In genomic region chr1:32741417-32742131, GRCh38 we compare ENCODE assay signal across 9 cellular contexts. TPM values are rescaled to one million over a fixed set of nuclear protein-coding genes. Genes with fewer than 3 reads are reported as not detected.
DNase-seq lines count a peak whose midpoint lies in the region; ATAC-seq and TF ChIP-seq lines count a peak whose summit lies in the region.
"Had no signal": no experiment of that assay in that cellular context is flagged by ENCODE, and none has a peak within 500 bp of the region (broad histone marks: within the 10 kb centered on the region; RNA-seq: fewer than 3 reads in every experiment).

No MANE protein-coding gene starts in this region.

- no peak for TF ChIP-seq EP300 in upper lobe of left lung (IDR thresholded peaks at IDR 0.05)

- peak overlapping the region; percentile 57 for H3K4me3 ChIP-seq in choroid plexus epithelial cell (ENCODE audit: low read depth, low read length)
- peak overlapping the region; percentile 75 for H3K4me3 ChIP-seq in lower leg skin (ENCODE audit: low read depth, poor library complexity, severe bottlenecking)
- peak overlapping the region; percentile 71 to 85 (median 83) for H3K4me3 ChIP-seq in upper lobe of left lung

- 0 to 1% methylated on average over 22 to 80 of the region's 98 CpGs for WGBS in lower leg skin, 2 donors
- 0 to 2% methylated on average over 10 to 19 of the region's 98 CpGs for WGBS in upper lobe of left lung, 2 donors

- no peaks in the 10 kb centered on the region for H3K27me3 ChIP-seq in upper lobe of left lung

- DNase-seq in LoVo (ENCODE audit: low spot score): peak; percentile 47
- no peak for DNase-seq in choroid plexus epithelial cell (ENCODE audit: low read depth)
- DNase-seq in lower leg skin (ENCODE audit: low spot score in 2 of 2): no peak
- DNase-seq in upper lobe of left lung: peak in 1 of 2 donors; percentile 90
- DNase-seq in amniotic stem cell (lab: John Stamatoyannopoulos, UW): no peak
- no peak for DNase-seq in NCI-H2029 treated with DMSO at 0.1 percent for 48 hours (lab: John Stamatoyannopoulos, UW)

- H3K36me3 ChIP-seq in ES-I3 (ENCODE audit: insufficient read depth, low read length) (no peaks in the 10 kb centered on the region), upper lobe of left lung (no peaks in the 10 kb centered on the region)

- H3K9me3 ChIP-seq in ES-I3 (ENCODE audit: control insufficient read depth, insufficient read depth, low read length) (no peaks in the 10 kb centered on the region), upper lobe of left lung (no peaks in the 10 kb centered on the region)

- intact Hi-C loops in lower leg skin (cut with DNase I; ENCODE audit: low total_unique reads): no loop called here

- peak overlapping the region; percentile 43 for H3K9ac ChIP-seq in ES-I3 (ENCODE audit: low read depth, low read length)

- ATAC-seq in upper lobe of left lung (ENCODE audit: low FRiP score in 2 of 2) (peak; percentile 45 to 86), GM18520 (IDR thresholded peaks at IDR 0.05; ENCODE audit: unreplicated experiment) (no peak)

- TF ChIP-seq CTCF in choroid plexus epithelial cell (conservative IDR thresholded peaks at IDR 0.05; ENCODE audit: low read depth, low read length) (peak; percentile 29), lower leg skin (IDR thresholded peaks at IDR 0.05) (no peak), upper lobe of left lung (IDR thresholded peaks at IDR 0.05) (peak; percentile 24 to 47 (median 39))

- peaks cover 29% of the 10 kb centered on the region for H3K4me1 ChIP-seq in ES-I3 (ENCODE audit: insufficient read depth, low read length)
- H3K4me1 ChIP-seq in upper lobe of left lung: peaks cover 13 to 32% (median 27%) of the 10 kb centered on the region in 4 donors

- TF ChIP-seq POLR2A in lower leg skin (IDR thresholded peaks at IDR 0.05): no peak
- no peak for TF ChIP-seq POLR2A in upper lobe of left lung (IDR thresholded peaks at IDR 0.05)

- H3K27ac ChIP-seq in upper lobe of left lung: peak overlapping the region; percentile 85 to 94 (median 90)

RNA-seq across cellular contexts. Expression of gene SYNC, which starts 39.0 kb away (rescaled TPM):
- 10 to 100 TPM in 1 of 4 donors, 1 to 10 TPM in 3; 2.8 to 16.9 (median 5.8) TPM for total RNA-seq in lower leg skin
- 10 to 100 TPM; 12.0 to 33.5 (median 25.8) TPM for total RNA-seq in upper lobe of left lung
- total RNA-seq: activated CD8-positive, alpha-beta memory T cell treated with anti-CD3 and anti-CD28 coated beads for 36 hours had no signal

Comparison
In these comparisons a context has a peak if more than half of its experiments do, and no peak if none do; other contexts are left out.
1. CTCF ChIP-seq: peak in choroid plexus epithelial cell (single experiment) and upper lobe of left lung (6 of 6); none in lower leg skin (0 of 3).
2. Peak in every context shown above with its lines, with median percentiles within 50 percentile points of each other: H3K4me3 ChIP-seq.